ENCODE assay signal across 14 cellular contexts in genomic region chr7:74418538-74418937, GRCh38. TPM values are rescaled to one million over a fixed set of nuclear protein-coding genes. Genes with fewer than 3 reads are reported as not detected.
DNase-seq lines count a peak whose midpoint lies in the region; ATAC-seq and TF ChIP-seq lines count a peak whose summit lies in the region.
"Had no signal": no experiment of that assay in that cellular context is flagged by ENCODE, and none has a peak within 500 bp of the region (broad histone marks: within the 10 kb centered on the region; RNA-seq: fewer than 3 reads in every experiment).

No MANE protein-coding gene starts in this region.

- H3K27me3 Mint-ChIP-seq in Caco-2 (ENCODE audit: insufficient read depth, unreplicated experiment) (no peaks in the 10 kb centered on the region), T-helper 17 cell (no peaks in the 10 kb centered on the region), endothelial cell (ENCODE audit: unreplicated experiment) (peaks cover 5% of the 10 kb centered on the region)
- peaks cover 6% of the 10 kb centered on the region for H3K27me3 Mint-ChIP-seq in activated T-helper 1 cell treated with anti-CD3 and anti-CD28 coated beads, Interleukin-12 subunit alpha, Interleukin-12 subunit beta, Interleukin-2, Interleukin-4 antibody, amounts not matched to agents 30 ng/mL and 10 ng/mL and 1 ng/mL, durations not matched to agents 14 hours and 24 hours and 36 hours (ENCODE audit: insufficient read depth)
- H3K27me3 Mint-ChIP-seq: CD4-positive, CD25-positive, alpha-beta regulatory T cell had no signal

- no peaks in the 10 kb centered on the region for H3K9me3 ChIP-seq in Caco-2
- H3K9me3 ChIP-seq in T-helper 17 cell (ENCODE audit: control insufficient read depth, low read length, poor library complexity, severe bottlenecking) = no peaks in the 10 kb centered on the region
- H3K9me3 ChIP-seq: BLaER1 treated with 17β-estradiol and CSF1 and Interleukin-3, amounts not matched to agents 10 nM and 100 nM had no signal

- H3K9me3 Mint-ChIP-seq in Caco-2 (ENCODE audit: unreplicated experiment) (no peaks in the 10 kb centered on the region), endothelial cell (ENCODE audit: unreplicated experiment) (no peaks in the 10 kb centered on the region)
- no peaks in the 10 kb centered on the region for H3K9me3 Mint-ChIP-seq in activated T-helper 1 cell treated with anti-CD3 and anti-CD28 coated beads, Interleukin-12 subunit alpha, Interleukin-12 subunit beta, Interleukin-2, Interleukin-4 antibody, amounts not matched to agents 30 ng/mL and 10 ng/mL and 1 ng/mL, durations not matched to agents 14 hours and 24 hours and 36 hours
- H3K9me3 Mint-ChIP-seq: CD4-positive, CD25-positive, alpha-beta regulatory T cell had no signal

- H3K4me1 ChIP-seq in Caco-2 = no peaks in the 10 kb centered on the region

- H3K27ac Mint-ChIP-seq in Caco-2 (ENCODE audit: unreplicated experiment) = peak overlapping the region; percentile 14
- H3K27ac Mint-ChIP-seq in T-helper 17 cell = peak overlapping the region; percentile 24
- H3K27ac Mint-ChIP-seq in endothelial cell (ENCODE audit: unreplicated experiment) = no peak overlapping the region
- H3K27ac Mint-ChIP-seq in activated T-helper 1 cell treated with anti-CD3 and anti-CD28 coated beads, Interleukin-12 subunit alpha, Interleukin-12 subunit beta, Interleukin-2, Interleukin-4 antibody, amounts not matched to agents 30 ng/mL and 10 ng/mL and 1 ng/mL, durations not matched to agents 14 hours and 24 hours and 36 hours = no peak overlapping the region

- no peak for DNase-seq in Caco-2
- no peak for DNase-seq in HEK293T (ENCODE audit: extremely low spot score)
- DNase-seq in T-helper 17 cell = no peak
- DNase-seq in endothelial cell (ENCODE audit: low spot score) = no peak
- no peak for DNase-seq in activated T-helper 1 cell treated with anti-CD3 and anti-CD28 coated beads, Interleukin-12 subunit alpha, Interleukin-12 subunit beta, Interleukin-2, Interleukin-4 antibody, amounts not matched to agents 30 ng/mL and 10 ng/mL and 1 ng/mL, durations not matched to agents 14 hours and 24 hours and 36 hours (ENCODE audit: low spot score)
- DNase-seq in activated CD4-positive, CD25-positive, alpha-beta regulatory T cell treated with anti-CD3 and anti-CD28 coated beads, Interleukin-2, amount 50 U/mL, for 72 hours = no peak
- DNase-seq in COLO668 (lab: John Stamatoyannopoulos, UW; ENCODE audit: unreplicated experiment) = no peak
- DNase-seq: ACHN; CD4-positive, CD25-positive, alpha-beta regulatory T cell; GM23248; H7; Karpas-422 had no signal

- H3K36me3 Mint-ChIP-seq in Caco-2 (ENCODE audit: insufficient read depth, unreplicated experiment) (no peaks in the 10 kb centered on the region), T-helper 17 cell (ENCODE audit: low read depth) (no peaks in the 10 kb centered on the region), endothelial cell (ENCODE audit: low read depth, unreplicated experiment) (no peaks in the 10 kb centered on the region)
- no peaks in the 10 kb centered on the region for H3K36me3 Mint-ChIP-seq in activated T-helper 1 cell treated with anti-CD3 and anti-CD28 coated beads, Interleukin-12 subunit alpha, Interleukin-12 subunit beta, Interleukin-2, Interleukin-4 antibody, amounts not matched to agents 30 ng/mL and 10 ng/mL and 1 ng/mL, durations not matched to agents 14 hours and 24 hours and 36 hours (ENCODE audit: low read depth)
- H3K36me3 Mint-ChIP-seq: CD4-positive, CD25-positive, alpha-beta regulatory T cell had no signal

- no peak overlapping the region for H3K4me3 Mint-ChIP-seq in Caco-2 (ENCODE audit: unreplicated experiment)
- no peak overlapping the region for H3K4me3 Mint-ChIP-seq in T-helper 17 cell
- peak overlapping the region; percentile 10 for H3K4me3 Mint-ChIP-seq in endothelial cell (ENCODE audit: unreplicated experiment)
- H3K4me3 Mint-ChIP-seq in activated T-helper 1 cell treated with anti-CD3 and anti-CD28 coated beads, Interleukin-12 subunit alpha, Interleukin-12 subunit beta, Interleukin-2, Interleukin-4 antibody, amounts not matched to agents 30 ng/mL and 10 ng/mL and 1 ng/mL, durations not matched to agents 14 hours and 24 hours and 36 hours = no peak overlapping the region
- H3K4me3 Mint-ChIP-seq: CD4-positive, CD25-positive, alpha-beta regulatory T cell had no signal

- no TSS peak for BruUV-seq in Caco-2 (replicated peaks; lab: Mats Ljungman, UMichigan)

- H3K36me3 ChIP-seq in Caco-2 (ENCODE audit: control insufficient read depth, insufficient read depth, low read length) = no peaks in the 10 kb centered on the region
- H3K36me3 ChIP-seq: BLaER1 treated with 17β-estradiol and CSF1 and Interleukin-3, amounts not matched to agents 10 nM and 100 nM had no signal

- POLR2A ChIA-PET in Caco-2 (lab: Charles Lee) = no interaction called here
- POLR2A ChIA-PET in HEK293T (lab: Yijun Ruan, JAX) = no interaction called here

- H3K27me3 ChIP-seq in Caco-2 (replicated peaks; ENCODE audit: control insufficient read depth, insufficient read depth, low read length) = no peaks in the 10 kb centered on the region
- H3K27me3 ChIP-seq: BLaER1 treated with 17β-estradiol and CSF1 and Interleukin-3, amounts not matched to agents 10 nM and 100 nM had no signal

- CTCF ChIA-PET in Caco-2 (lab: Charles Lee) = no interaction called here
- CTCF ChIA-PET in HEK293T (lab: Yijun Ruan, JAX) = no interaction called here

- H3K4me1 Mint-ChIP-seq in Caco-2 (ENCODE audit: low read depth, unreplicated experiment) (peaks cover 9% of the 10 kb centered on the region), T-helper 17 cell (peaks cover 11% of the 10 kb centered on the region), endothelial cell (ENCODE audit: unreplicated experiment) (no peaks in the 10 kb centered on the region)
- no peaks in the 10 kb centered on the region for H3K4me1 Mint-ChIP-seq in activated T-helper 1 cell treated with anti-CD3 and anti-CD28 coated beads, Interleukin-12 subunit alpha, Interleukin-12 subunit beta, Interleukin-2, Interleukin-4 antibody, amounts not matched to agents 30 ng/mL and 10 ng/mL and 1 ng/mL, durations not matched to agents 14 hours and 24 hours and 36 hours (ENCODE audit: low read depth)

- intact Hi-C loops in Caco-2 (cut with micrococcal nuclease; ENCODE audit: unreplicated experiment) = loop anchor here (10.0 kb wide), 1 partner anchor 236 kb away; the partner anchor contains the start of gene GTF2I
- intact Hi-C loops in activated T-helper 1 cell treated with anti-CD3 and anti-CD28 coated beads, Interleukin-12 subunit alpha, Interleukin-12 subunit beta, Interleukin-2, Interleukin-4 antibody, amounts not matched to agents 30 ng/mL and 10 ng/mL and 1 ng/mL, durations not matched to agents 14 hours and 24 hours and 36 hours (cut with micrococcal nuclease) = loop anchor here (10.0 kb wide), 2 partner anchors 236 to 446 kb away; partner anchors contain the start of gene GTF2I

- no peak for ATAC-seq in T-helper 17 cell
- no peak for ATAC-seq in HG02870 (IDR thresholded peaks at IDR 0.05; ENCODE audit: unreplicated experiment)

- TF ChIP-seq CTCF in Caco-2 (IDR thresholded peaks at IDR 0.05; ENCODE audit: insufficient read depth in 1 of 2, low read depth in 1 of 2, low read length in 1 of 2, severe bottlenecking in 1 of 2, unreplicated experiment in 1 of 2) = no peak
- no peak for TF ChIP-seq CTCF in endothelial cell (IDR thresholded peaks at IDR 0.05; ENCODE audit: unreplicated experiment)

- no peak overlapping the region for H3K4me3 ChIP-seq in Caco-2 (ENCODE audit: low read depth, low read length)
- H3K4me3 ChIP-seq: BLaER1 treated with 17β-estradiol and CSF1 and Interleukin-3, amounts not matched to agents 10 nM and 100 nM; GM23248 had no signal

TF ChIP-seq in HEK293T, 16 proteins besides CTCF, POLR2A, EP300 and RAD21:
- 0 out of 2 replicates have a peak, but pooled peaks have one; percentile 12 for TF ChIP-seq ZNF384 (IDR thresholded peaks at IDR 0.05)
- TF ChIP-seq FOXM1 (IDR thresholded peaks at IDR 0.05; ENCODE audit: borderline replicate concordance) = no peak
- no peak for TF ChIP-seq NFRKB (IDR thresholded peaks at IDR 0.05)
- TF ChIP-seq, protein P1, sequence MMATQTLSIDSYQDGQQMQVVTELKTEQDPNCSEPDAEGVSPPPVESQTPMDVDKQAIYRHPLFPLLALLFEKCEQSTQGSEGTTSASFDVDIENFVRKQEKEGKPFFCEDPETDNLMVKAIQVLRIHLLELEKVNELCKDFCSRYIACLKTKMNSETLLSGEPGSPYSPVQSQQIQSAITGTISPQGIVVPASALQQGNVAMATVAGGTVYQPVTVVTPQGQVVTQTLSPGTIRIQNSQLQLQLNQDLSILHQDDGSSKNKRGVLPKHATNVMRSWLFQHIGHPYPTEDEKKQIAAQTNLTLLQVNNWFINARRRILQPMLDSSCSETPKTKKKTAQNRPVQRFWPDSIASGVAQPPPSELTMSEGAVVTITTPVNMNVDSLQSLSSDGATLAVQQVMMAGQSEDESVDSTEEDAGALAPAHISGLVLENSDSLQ (IDR thresholded peaks at IDR 0.05) = no peak
- no peak for TF ChIP-seq FOXA1 (IDR thresholded peaks at IDR 0.05)
- no peak for TF ChIP-seq FOXK2 (IDR thresholded peaks at IDR 0.05)
- no peak for TF ChIP-seq ARNT (IDR thresholded peaks at IDR 0.05)
- TF ChIP-seq ELF4 (IDR thresholded peaks at IDR 0.05) = 0 out of 2 replicates have a peak, but pooled peaks have one; percentile 14

RNA-seq across cellular contexts. Expression of gene GTF2IRD1, which starts 35.2 kb away (rescaled TPM):
- total RNA-seq in Caco-2 (2022) (53.6 and 54.6 TPM in 2 replicates), T-helper 17 cell (1 to 10 TPM; 2.3 to 3.5 TPM), endothelial cell (ENCODE audit: unreplicated experiment) (32.6 TPM)
- 0.96 and 1.6 TPM in 2 replicates for total RNA-seq in activated T-helper 1 cell treated with anti-CD3 and anti-CD28 coated beads, Interleukin-12 subunit alpha, Interleukin-12 subunit beta, Interleukin-2, Interleukin-4 antibody, amounts not matched to agents 30 ng/mL and 10 ng/mL and 1 ng/mL, durations not matched to agents 14 hours and 24 hours and 36 hours

Comparison
In these comparisons a context has a peak if more than half of its experiments do, and no peak if none do; other contexts are left out.
1. H3K27ac Mint-ChIP-seq: peak in Caco-2 (single experiment) and T-helper 17 cell (single experiment); none in endothelial cell (single experiment) and activated T-helper 1 cell treated with anti-CD3 and anti-CD28 coated beads, Interleukin-12 subunit alpha, Interleukin-12 subunit beta, Interleukin-2, Interleukin-4 antibody, amounts not matched to agents 30 ng/mL and 10 ng/mL and 1 ng/mL, durations not matched to agents 14 hours and 24 hours and 36 hours (single experiment).